8 cellular contexts compared by ENCODE assay signal in genomic region chr3:141738636-141739363, GRCh38. TPM values are rescaled to one million over a fixed set of nuclear protein-coding genes. Genes with fewer than 3 reads are reported as not detected.
DNase-seq lines count a peak whose midpoint lies in the region; ATAC-seq lines count a peak whose summit lies in the region.

No MANE protein-coding gene starts in this region.

- H3K9me3 ChIP-seq in HUES48 (ENCODE audit: control insufficient read depth, insufficient read depth, low read length), result no peaks in the 10 kb centered on the region

- H3K4me3 ChIP-seq in HUES48 (ENCODE audit: low read depth, low read length), result peak overlapping the region; percentile 92

- no peaks in the 10 kb centered on the region for H3K27me3 ChIP-seq in HUES48 (ENCODE audit: control insufficient read depth, insufficient read depth, low read length)

- peak overlapping the region; percentile 80 for H3K27ac ChIP-seq in HUES48 (ENCODE audit: low read depth, low read length)

- H3K4me1 ChIP-seq in HUES48 (ENCODE audit: control insufficient read depth, insufficient read depth, low read length), result peaks cover 19% of the 10 kb centered on the region; the same call in 1 of the 2 replicates

- peak; percentile 70 for DNase-seq in DMS79 treated with DMSO at 0.1 percent for 48 hours (lab: John Stamatoyannopoulos, UW)
- peak; percentile 19 for DNase-seq in SHP77 treated with DMSO at 0.1 percent for 48 hours (lab: John Stamatoyannopoulos, UW)
- peak; percentile 28 for DNase-seq in cerebellar cortex (ENCODE audit: low spot score)
- DNase-seq in left lobe of liver (ENCODE audit: low spot score), result no peak
- peak; percentile 37 for DNase-seq in stromal cell of bone marrow (ENCODE audit: low read depth)
- DNase-seq in activated CD8-positive, alpha-beta memory T cell treated with anti-CD3 and anti-CD28 coated beads, Interleukin-2, amount 50 U/mL, for 48 hours, result no peak

- ATAC-seq in GM19467 (IDR thresholded peaks at IDR 0.05; ENCODE audit: unreplicated experiment), result peak; percentile 8
- ATAC-seq in left lobe of liver, result peak; percentile 66

- H3K36me3 ChIP-seq in HUES48 (ENCODE audit: control insufficient read depth, insufficient read depth, low read length), result peaks cover 24% of the 10 kb centered on the region

- H3K9ac ChIP-seq in HUES48 (ENCODE audit: low read depth, low read length), result peak overlapping the region; percentile 98

RNA-seq across cellular contexts. Expression of gene RNF7, which starts 0.7 kb away (rescaled TPM):
- total RNA-seq in left lobe of liver, result 33.0 TPM

RNA-seq across cellular contexts. Expression of gene GRK7, which starts 24.4 kb away (rescaled TPM):
- total RNA-seq in left lobe of liver, result not detected

Comparison
In these comparisons a context has a peak if more than half of its experiments do, and no peak if none do; other contexts are left out.
1. DNase-seq: peak in DMS79 treated with DMSO at 0.1 percent for 48 hours (single experiment), SHP77 treated with DMSO at 0.1 percent for 48 hours (single experiment), cerebellar cortex (single experiment) and stromal cell of bone marrow (single experiment); none in left lobe of liver (single experiment) and activated CD8-positive, alpha-beta memory T cell treated with anti-CD3 and anti-CD28 coated beads, Interleukin-2, amount 50 U/mL, for 48 hours (single experiment).